Comparison of ENCODE assay signal across 8 cellular contexts in genomic region chr4:82462415-82462831, GRCh38. TPM values are rescaled to one million over a fixed set of nuclear protein-coding genes. Genes with fewer than 3 reads are reported as not detected.
DNase-seq lines count a peak whose midpoint lies in the region; ATAC-seq, FAIRE-seq and TF ChIP-seq lines count a peak whose summit lies in the region.

No MANE protein-coding gene starts in this region.

- H3K27ac ChIP-seq in GM23338 (ENCODE audit: low read depth) (peak overlapping the region; percentile 71; the same call in 1 of the 2 replicates), RWPE1 (no peak overlapping the region), ovary (peak overlapping the region in 1 of 2 donors; percentile 36), tibial nerve (peak overlapping the region in 2 of 4 donors; percentile 42 to 66)

- no peaks in the 10 kb centered on the region for H3K4me1 ChIP-seq in GM23338 (ENCODE audit: insufficient read depth)
- no peaks in the 10 kb centered on the region for H3K4me1 ChIP-seq in ovary (ENCODE audit: insufficient read depth)
- H3K4me1 ChIP-seq in tibial nerve = peaks cover 0 to 10% (median 0%) of the 10 kb centered on the region in 4 donors

- H3K9me2 ChIP-seq in GM23338 (ENCODE audit: insufficient read depth) = no peaks in the 10 kb centered on the region

- no peak overlapping the region for H3K4me3 Mint-ChIP-seq in GM23338
- no peak overlapping the region for H3K4me3 Mint-ChIP-seq in activated T-helper 2 cell treated with anti-CD3 and anti-CD28 coated beads, Interferon-gamma antibody, Interleukin-2, Interleukin-4, amounts not matched to agents 10 μg/mL and 5 μg/mL and 100 μg/mL, durations not matched to agents 14 hours and 24 hours and 36 hours (ENCODE audit: low read depth)

- H3K4me3 ChIP-seq in GM23338 = no peak overlapping the region
- H3K4me3 ChIP-seq in ovary = no peak overlapping the region
- H3K4me3 ChIP-seq in tibial nerve = no peak overlapping the region

- H3K36me3 Mint-ChIP-seq in GM23338 (ENCODE audit: low read depth) = peaks cover 49% of the 10 kb centered on the region
- H3K36me3 Mint-ChIP-seq in activated T-helper 2 cell treated with anti-CD3 and anti-CD28 coated beads, Interferon-gamma antibody, Interleukin-2, Interleukin-4, amounts not matched to agents 10 μg/mL and 5 μg/mL and 100 μg/mL, durations not matched to agents 14 hours and 24 hours and 36 hours (ENCODE audit: low read depth) = peaks cover 44% of the 10 kb centered on the region

- no peak for TF ChIP-seq POLR2A in ovary (IDR thresholded peaks at IDR 0.05)
- TF ChIP-seq POLR2A in tibial nerve (IDR thresholded peaks at IDR 0.05) = no peak

- H4K20me1 ChIP-seq in GM23338 (replicated peaks; ENCODE audit: insufficient read depth) = peaks cover 12% of the 10 kb centered on the region

- intact Hi-C loops in activated T-helper 2 cell treated with anti-CD3 and anti-CD28 coated beads, Interferon-gamma antibody, Interleukin-2, Interleukin-4, amounts not matched to agents 10 μg/mL and 5 μg/mL and 100 μg/mL, durations not matched to agents 14 hours and 24 hours and 36 hours (cut with micrococcal nuclease) = loop anchor here (1.0 to 2.0 kb wide), 2 partner anchors 30 to 277 kb away; no protein-coding TSS in a partner anchor
- intact Hi-C loops in ovary (cut with DNase I) = loop anchor here in 2 of 4 donors (10.0 kb wide), 3 partner anchors 272 to 822 kb away; partner anchors contain the start of gene COQ2 (in 1 of the 2)

- CTCF ChIA-PET in RWPE1 (lab: Yijun Ruan, JAX) = interaction anchor here (0.8 kb wide), 1 partner anchor 21 kb away, joined by 3 read pairs; no protein-coding TSS in a partner anchor

- H3K4me1 Mint-ChIP-seq in GM23338 = no peaks in the 10 kb centered on the region
- H3K4me1 Mint-ChIP-seq in activated T-helper 2 cell treated with anti-CD3 and anti-CD28 coated beads, Interferon-gamma antibody, Interleukin-2, Interleukin-4, amounts not matched to agents 10 μg/mL and 5 μg/mL and 100 μg/mL, durations not matched to agents 14 hours and 24 hours and 36 hours (ENCODE audit: low read depth) = peaks cover 3% of the 10 kb centered on the region

- H3K27me3 Mint-ChIP-seq in GM23338 (ENCODE audit: insufficient read depth, low read depth, poor library complexity) = peaks cover 7% of the 10 kb centered on the region
- no peaks in the 10 kb centered on the region for H3K27me3 Mint-ChIP-seq in activated T-helper 2 cell treated with anti-CD3 and anti-CD28 coated beads, Interferon-gamma antibody, Interleukin-2, Interleukin-4, amounts not matched to agents 10 μg/mL and 5 μg/mL and 100 μg/mL, durations not matched to agents 14 hours and 24 hours and 36 hours (ENCODE audit: low read depth)

- H3K9me3 Mint-ChIP-seq in GM23338 = no peaks in the 10 kb centered on the region; the same call in 2 of the 3 replicates
- H3K9me3 Mint-ChIP-seq in activated T-helper 2 cell treated with anti-CD3 and anti-CD28 coated beads, Interferon-gamma antibody, Interleukin-2, Interleukin-4, amounts not matched to agents 10 μg/mL and 5 μg/mL and 100 μg/mL, durations not matched to agents 14 hours and 24 hours and 36 hours = no peaks in the 10 kb centered on the region

- H3K79me2 ChIP-seq in GM23338 (replicated peaks; ENCODE audit: insufficient read depth) = 0 out of 2 replicates have a peak, but pooled peaks cover under 1% of the 10 kb centered on the region

- H3K36me3 ChIP-seq in GM23338 (ENCODE audit: insufficient read depth) (peaks cover 20% of the 10 kb centered on the region), ovary (no peaks in the 10 kb centered on the region), tibial nerve (peaks cover 0 to 33% (median 0%) of the 10 kb centered on the region in 3 donors)

- ATAC-seq in GM23338 = peak; percentile 92

- WGBS in ovary, 3 donors = 3 to 4% (median 3%) methylated on average over 7 of the region's 7 CpGs
- 6 to 8% methylated on average over 7 of the region's 7 CpGs for WGBS in tibial nerve, 2 donors

- POLR2A ChIA-PET in RWPE1 (lab: Yijun Ruan, JAX; ENCODE audit: low non-redundant PET) = no interaction called here

- H3K4me2 ChIP-seq in GM23338 = no peak overlapping the region

- no peak overlapping the region for H2AFZ ChIP-seq in GM23338

- TF ChIP-seq EP300 in ovary (IDR thresholded peaks at IDR 0.05) = no peak
- peak in 1 of 2 donors; percentile 69 for TF ChIP-seq EP300 in tibial nerve (IDR thresholded peaks at IDR 0.05)

- no peak overlapping the region for H3K27ac Mint-ChIP-seq in GM23338
- no peak overlapping the region for H3K27ac Mint-ChIP-seq in activated T-helper 2 cell treated with anti-CD3 and anti-CD28 coated beads, Interferon-gamma antibody, Interleukin-2, Interleukin-4, amounts not matched to agents 10 μg/mL and 5 μg/mL and 100 μg/mL, durations not matched to agents 14 hours and 24 hours and 36 hours

- FAIRE-seq in frontal cortex (lab: Jason Lieb, UNC) = no peak

- peaks cover 7% of the 10 kb centered on the region; the same call in 1 of the 2 replicates for H3F3A ChIP-seq in GM23338 (replicated peaks; ENCODE audit: low read depth)

- DNase-seq in EL = peak; percentile 81
- DNase-seq in GM23338 (ENCODE audit: low spot score) = peak; percentile 92
- DNase-seq in LHCN-M2 (ENCODE audit: low read depth) = peak; percentile 78
- peak; percentile 91 for DNase-seq in RWPE1 (ENCODE audit: low spot score)
- peak; percentile 72 for DNase-seq in activated T-helper 2 cell treated with anti-CD3 and anti-CD28 coated beads, Interferon-gamma antibody, Interleukin-2, Interleukin-4, amounts not matched to agents 10 μg/mL and 5 μg/mL and 100 μg/mL, durations not matched to agents 14 hours and 24 hours and 36 hours (ENCODE audit: low spot score)
- peak; percentile 65 to 79 for DNase-seq in frontal cortex (ENCODE audit: low spot score in 2 of 2)
- peak; percentile 88 to 96 (median 94) for DNase-seq in ovary
- peak; percentile 90 to 100 for DNase-seq in tibial nerve (ENCODE audit: low spot score in 2 of 2)

- H3K27me3 ChIP-seq in GM23338 (ENCODE audit: insufficient read depth) = no peaks in the 10 kb centered on the region
- H3K27me3 ChIP-seq in ovary = no peaks in the 10 kb centered on the region
- H3K27me3 ChIP-seq in tibial nerve = no peaks in the 10 kb centered on the region

- no peaks in the 10 kb centered on the region for H3K9me3 ChIP-seq in ovary
- no peaks in the 10 kb centered on the region for H3K9me3 ChIP-seq in tibial nerve

- TF ChIP-seq CTCF in GM23338 (conservative IDR thresholded peaks at IDR 0.05; ENCODE audit: low read depth in 2 of 2) (peak; percentile 53 to 83), RWPE1 (conservative IDR thresholded peaks at IDR 0.05; ENCODE audit: low read depth) (peak; percentile 83), ovary (IDR thresholded peaks at IDR 0.05) (peak; percentile 50 to 75 (median 70)), tibial nerve (IDR thresholded peaks at IDR 0.05) (peak; percentile 69 to 96 (median 89))

TF ChIP-seq in GM23338, 12 proteins besides CTCF, POLR2A, EP300 and RAD21:
- no peak for TF ChIP-seq NANOG (IDR thresholded peaks at IDR 0.05; ENCODE audit: borderline replicate concordance)
- no peak for TF ChIP-seq ETS1 (IDR thresholded peaks at IDR 0.05)
- TF ChIP-seq STAT1 (IDR thresholded peaks at IDR 0.05; ENCODE audit: unreplicated experiment) = no peak
- no peak for TF ChIP-seq ZNF114 (CRISPR knock-in tag; IDR thresholded peaks at IDR 0.05)
- TF ChIP-seq JUNB (IDR thresholded peaks at IDR 0.05; ENCODE audit: unreplicated experiment) = no peak
- no peak for TF ChIP-seq EZH2phosphoT487 (IDR thresholded peaks at IDR 0.05; ENCODE audit: unreplicated experiment)
- no peak for TF ChIP-seq POLR2AphosphoS5 (IDR thresholded peaks at IDR 0.05; ENCODE audit: low read depth)
- no peak for TF ChIP-seq CREB1 (CRISPR knock-in tag; IDR thresholded peaks at IDR 0.05; ENCODE audit: low read depth)
- TF ChIP-seq EZH2 (IDR thresholded peaks at IDR 0.05; ENCODE audit: low read depth, unreplicated experiment) = no peak

RNA-seq across cellular contexts. Expression of gene ENOPH1, which starts 32.0 kb away (rescaled TPM):
- total RNA-seq in GM23338 (2014; rRNA removed; shearing (Covaris generic)) = 105 and 131 TPM in 2 replicates
- polyA plus RNA-seq in GM23338 (2016; fragmentation: Nextera tagmentation; extraction: Ambion mirVana) (137 and 146 TPM in 2 replicates), ovary (10 to 100 TPM; 23.5 to 27.3 TPM)
- total RNA-seq in LHCN-M2 (2014; rRNA removed) (55.3 and 59.4 TPM in 2 replicates), frontal cortex (108 TPM), ovary (10 to 100 TPM; 16.1 to 34.2 (median 24.1) TPM), tibial nerve (10 to 100 TPM; 26.2 to 41.3 (median 30.7) TPM)
- polyA plus RNA-seq in LHCN-M2 (2012) = 23.9 TPM
- total RNA-seq in activated T-helper 2 cell treated with anti-CD3 and anti-CD28 coated beads, Interferon-gamma antibody, Interleukin-2, Interleukin-4, amounts not matched to agents 10 μg/mL and 5 μg/mL and 100 μg/mL, durations not matched to agents 14 hours and 24 hours and 36 hours = 64.5 and 65.9 TPM in 2 replicates

RNA-seq across cellular contexts. Expression of gene HNRNPDL, which starts 32.2 kb away (rescaled TPM):
- total RNA-seq in GM23338 (2014; rRNA removed; shearing (Covaris generic)) = 243 and 250 TPM in 2 replicates
- 336 and 354 TPM in 2 replicates for polyA plus RNA-seq in GM23338 (2016; fragmentation: Nextera tagmentation; extraction: Ambion mirVana)
- total RNA-seq in LHCN-M2 (2014; rRNA removed) = 238 and 249 TPM in 2 replicates
- polyA plus RNA-seq in LHCN-M2 (2012) = 149 TPM
- total RNA-seq in activated T-helper 2 cell treated with anti-CD3 and anti-CD28 coated beads, Interferon-gamma antibody, Interleukin-2, Interleukin-4, amounts not matched to agents 10 μg/mL and 5 μg/mL and 100 μg/mL, durations not matched to agents 14 hours and 24 hours and 36 hours = 470 and 486 TPM in 2 replicates
- 314 TPM for total RNA-seq in frontal cortex
- total RNA-seq in ovary = 100 to 1,000 TPM; 204 to 406 (median 337) TPM
- 100 to 1,000 TPM; 314 to 381 TPM for polyA plus RNA-seq in ovary
- total RNA-seq in tibial nerve = 100 to 1,000 TPM; 169 to 189 (median 176) TPM
